In the genomic region with DNA sequence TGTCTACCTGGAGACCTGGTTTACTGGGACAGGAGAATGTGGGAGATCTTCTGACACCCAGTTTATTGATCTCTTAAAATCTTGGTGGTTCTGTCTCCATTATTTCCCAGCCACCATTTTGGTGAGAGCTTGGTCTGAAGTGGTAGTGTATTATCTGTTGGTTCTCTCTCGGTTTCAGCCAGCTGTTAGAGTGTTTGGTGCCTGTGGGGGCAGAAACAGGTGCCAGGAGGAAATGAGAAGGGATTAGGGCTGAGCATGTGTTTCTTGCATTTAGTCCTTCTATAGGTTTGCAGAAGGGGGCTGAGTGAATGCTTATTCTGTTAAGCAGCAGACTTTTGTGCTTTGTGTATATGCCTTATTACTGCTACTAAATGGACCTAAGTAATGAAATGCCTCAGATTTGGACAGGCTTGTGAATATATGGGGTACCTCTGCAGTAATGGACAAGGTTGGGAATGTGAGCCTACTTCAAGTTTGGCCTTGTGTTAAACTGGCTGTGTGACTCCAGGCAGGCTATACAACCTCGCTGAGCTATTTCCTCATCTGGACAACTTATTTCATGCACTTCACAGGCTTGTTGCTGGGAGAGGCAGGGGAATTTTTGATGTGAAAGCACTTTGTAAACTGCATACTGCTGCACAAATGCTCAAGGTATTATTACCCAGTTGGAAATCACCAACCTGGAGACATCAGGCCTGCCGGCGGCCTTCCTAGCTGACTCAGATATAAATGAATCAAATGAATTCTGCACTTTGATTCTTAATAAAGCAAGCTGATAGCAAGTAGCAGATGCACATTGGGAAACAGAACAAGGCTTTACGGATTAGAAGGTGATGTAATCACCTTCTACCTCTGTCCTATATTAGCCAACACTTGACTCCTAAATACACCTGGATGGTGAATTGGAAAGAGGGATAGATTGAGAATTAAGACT, we compare ENCODE assay signal across 8 cellular contexts. TPM values are rescaled to one million over a fixed set of nuclear protein-coding genes. Genes with fewer than 3 reads are reported as not detected.
A peak's percentile ranks its signal among the peaks of the same experiment; 100 is the strongest.
DNase-seq lines count a peak whose midpoint lies in the region; ATAC-seq and TF ChIP-seq lines count a peak whose summit lies in the region.

No MANE protein-coding gene starts in this region.

- peaks cover 92% of the 10 kb centered on the region for H3K79me2 ChIP-seq in hepatocyte

- H3K27ac Mint-ChIP-seq in CD4-positive, alpha-beta memory T cell: peak overlapping the region; percentile 31 to 98 (median 65)

- CTCF ChIA-PET in CD4-positive, alpha-beta memory T cell (lab: Charles Lee; ENCODE audit: partially characterized antibody): no interaction called here

- no peaks in the 10 kb centered on the region for H3K36me3 ChIP-seq in CD4-positive, alpha-beta memory T cell (ENCODE audit: insufficient read depth, low read length)
- H3K36me3 ChIP-seq in H7 (replicated peaks; ENCODE audit: control insufficient read depth, insufficient read depth, low read length): peaks cover 11% of the 10 kb centered on the region
- no peaks in the 10 kb centered on the region for H3K36me3 ChIP-seq in hepatocyte (replicated peaks; ENCODE audit: insufficient read depth, low read depth)

- POLR2A ChIA-PET in CD4-positive, alpha-beta memory T cell (lab: Charles Lee; ENCODE audit: partially characterized antibody): interaction anchor here (1.0 to 2.0 kb wide), 2 partner anchors 10 to 11 kb away, joined by 3 to 8 read pairs; a partner anchor contains a TSS

- TF ChIP-seq CTCF in hepatocyte (IDR thresholded peaks at IDR 0.05; ENCODE audit: poor library complexity): no peak

- no peaks in the 10 kb centered on the region for H3K9me3 ChIP-seq in CD4-positive, alpha-beta memory T cell (ENCODE audit: control insufficient read depth in 1 of 2, low read length in 2 of 2)
- no peaks in the 10 kb centered on the region for H3K9me3 ChIP-seq in hepatocyte (ENCODE audit: low read depth)

- no peaks in the 10 kb centered on the region for H3K9me3 Mint-ChIP-seq in CD4-positive, alpha-beta memory T cell

- no peaks in the 10 kb centered on the region for H3K27me3 Mint-ChIP-seq in CD4-positive, alpha-beta memory T cell

- H3K4me1 Mint-ChIP-seq in CD4-positive, alpha-beta memory T cell: peaks cover 71 to 99% (median 86%) of the 10 kb centered on the region in 4 donors

- no peak overlapping the region for H3K4me3 ChIP-seq in CD4-positive, alpha-beta memory T cell (ENCODE audit: low read length in 2 of 2)
- H3K4me3 ChIP-seq in H7 (ENCODE audit: insufficient read depth, low read depth, low read length) (no peak overlapping the region), hepatocyte (no peak overlapping the region)

- WGBS in hepatocyte (ENCODE audit: low lambda C conversion rate, missing lambda C conversion rate): 85% methylated on average over 5 of the region's 5 CpGs

- no peaks in the 10 kb centered on the region for H3K9me2 ChIP-seq in hepatocyte (replicated peaks; ENCODE audit: insufficient read depth)

- H2AFZ ChIP-seq in hepatocyte: no peak overlapping the region

- no peaks in the 10 kb centered on the region for H3K27me3 ChIP-seq in CD4-positive, alpha-beta memory T cell (ENCODE audit: insufficient read depth, low read length)
- H3K27me3 ChIP-seq in H7 (ENCODE audit: control insufficient read depth, insufficient read depth, low read length): no peaks in the 10 kb centered on the region
- H3K27me3 ChIP-seq in hepatocyte: no peaks in the 10 kb centered on the region

- peak overlapping the region in 5 of 8 donors; percentile 21 to 67 (median 30) for H3K4me3 Mint-ChIP-seq in CD4-positive, alpha-beta memory T cell

- H3K4me1 ChIP-seq in CD4-positive, alpha-beta memory T cell (ENCODE audit: insufficient read depth, low read length): peaks cover 100% of the 10 kb centered on the region
- peaks cover 35% of the 10 kb centered on the region for H3K4me1 ChIP-seq in hepatocyte (ENCODE audit: insufficient read depth)

- no peak for DNase-seq in CD4-positive, alpha-beta memory T cell
- DNase-seq in cerebellar cortex (ENCODE audit: low spot score): peak; percentile 44
- DNase-seq in C1 segment of cervical spinal cord (lab: John Stamatoyannopoulos, UW): no peak
- DNase-seq in foreskin melanocyte: no peak
- no peak for DNase-seq in H7
- DNase-seq in hepatocyte (ENCODE audit: low spot score): no peak

- no peak overlapping the region for H3K27ac ChIP-seq in CD4-positive, alpha-beta memory T cell (ENCODE audit: low read depth, low read length)
- no peak overlapping the region for H3K27ac ChIP-seq in hepatocyte

- peaks cover 21% of the 10 kb centered on the region for H4K20me1 ChIP-seq in hepatocyte (ENCODE audit: insufficient read depth, poor library complexity, severe bottlenecking)

- intact Hi-C loops in CD4-positive, alpha-beta memory T cell (cut with micrococcal nuclease): loop anchor here (5.0 kb wide), 1 partner anchor 378 kb away; no protein-coding TSS in a partner anchor

- no peak overlapping the region for H3K4me2 ChIP-seq in hepatocyte

- H3K36me3 Mint-ChIP-seq in CD4-positive, alpha-beta memory T cell: peaks cover 3 to 9% of the 10 kb centered on the region in 2 donors

- ATAC-seq in GM19438 (IDR thresholded peaks at IDR 0.05; ENCODE audit: low read depth, unreplicated experiment) (peak; percentile 48), HG03460 (IDR thresholded peaks at IDR 0.05; ENCODE audit: unreplicated experiment) (peak; percentile 56)

RNA-seq across cellular contexts. Expression of a gene that starts 9.9 kb away (rescaled TPM):
- 10 to 100 TPM; 20.2 to 21.6 TPM for total RNA-seq in CD4-positive, alpha-beta memory T cell
- polyA plus RNA-seq in CD4-positive, alpha-beta memory T cell: 10 to 100 TPM in 1 of 2 donors, 1 to 10 TPM in 1; 2.4 to 11.7 TPM
- total RNA-seq in H7 (2014; rRNA removed; shearing (Covaris generic)): 95.2 and 147 TPM in 2 replicates
- total RNA-seq in hepatocyte: 7.7 and 11.6 TPM in 2 replicates
- 4.6 and 6.8 TPM in 2 replicates for polyA plus RNA-seq in hepatocyte
